Comparison of ENCODE assay signal across 8 cellular contexts in the genomic region with DNA sequence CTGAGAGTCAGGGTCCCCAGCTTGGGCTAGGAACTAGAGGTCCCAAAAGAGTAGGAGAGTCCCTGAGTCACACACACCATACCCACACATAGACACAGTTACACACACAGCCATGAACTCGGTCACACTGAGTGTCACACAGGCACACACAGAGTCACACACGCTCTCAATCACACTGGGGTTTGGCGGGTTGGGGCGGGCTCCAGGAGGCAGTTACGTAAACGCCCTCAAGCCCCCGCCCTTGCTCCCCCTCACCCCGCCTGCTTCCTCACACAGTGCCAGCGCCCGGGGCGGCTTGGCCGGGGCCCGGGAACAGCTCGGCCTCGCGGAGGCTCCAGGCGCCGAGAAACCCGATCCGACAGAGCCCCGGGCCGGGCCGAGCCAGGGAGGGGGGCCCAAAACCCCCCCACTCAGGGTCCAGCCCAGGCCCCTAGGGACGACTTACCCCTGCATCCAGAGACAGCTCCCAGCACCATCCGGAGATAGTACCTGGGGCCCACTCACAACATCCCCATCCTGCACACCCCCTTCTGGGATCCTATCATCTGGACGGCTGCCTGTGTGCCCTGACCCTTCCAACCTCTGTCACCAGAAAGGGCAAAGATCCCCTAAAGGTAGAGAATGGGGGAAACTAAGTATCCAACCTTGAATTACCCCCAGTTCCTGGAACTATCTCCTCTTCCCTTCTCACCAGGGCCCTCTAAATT. TPM values are rescaled to one million over a fixed set of nuclear protein-coding genes. Genes with fewer than 3 reads are reported as not detected.
DNase-seq lines count a peak whose midpoint lies in the region; ATAC-seq and TF ChIP-seq lines count a peak whose summit lies in the region.

No MANE protein-coding gene starts in this region.

- TF ChIP-seq CTCF in left lung (IDR thresholded peaks at IDR 0.05): no peak
- no peak for TF ChIP-seq CTCF in transverse colon (IDR thresholded peaks at IDR 0.05)
- TF ChIP-seq CTCF in foreskin fibroblast (IDR thresholded peaks at IDR 0.05; ENCODE audit: low read depth, low read length): no peak

- no peak for TF ChIP-seq EP300 in transverse colon (IDR thresholded peaks at IDR 0.05; ENCODE audit: low read depth)

- CTCF ChIA-PET in activated CD4-positive, alpha-beta T cell treated with anti-CD3 and anti-CD28 coated beads, Interleukin-2, amount 10 ng/mL, durations not matched to agents 7 days and 5 days (lab: Charles Lee): interaction anchor here (1.0 kb wide), 2 partner anchors 24 to 63 kb away, joined by 3 read pairs; no protein-coding TSS in a partner anchor

- WGBS in transverse colon (ENCODE audit: low coverage in 1 of 2), 2 donors: 9% methylated on average over 26 of the region's 26 CpGs; no CpG with 5 or more reads in 1 of the 2 donors

- POLR2A ChIA-PET in activated CD4-positive, alpha-beta T cell treated with anti-CD3 and anti-CD28 coated beads, Interleukin-2, amount 10 ng/mL, durations not matched to agents 7 days and 5 days (lab: Charles Lee): no interaction called here

- H3K9me3 Mint-ChIP-seq in activated CD4-positive, alpha-beta T cell treated with anti-CD3 and anti-CD28 coated beads, Interleukin-2, amount 10 ng/mL, durations not matched to agents 7 days and 5 days: no peaks in the 10 kb centered on the region

- H3K27ac ChIP-seq in left lung (no peak overlapping the region), transverse colon (peak overlapping the region in 3 of 4 donors; percentile 0 to 32 (median 10))

- peak overlapping the region; percentile 26 for H3K4me3 Mint-ChIP-seq in activated CD4-positive, alpha-beta T cell treated with anti-CD3 and anti-CD28 coated beads, Interleukin-2, amount 10 ng/mL, durations not matched to agents 7 days and 5 days

- no peak overlapping the region for H3K27ac Mint-ChIP-seq in activated CD4-positive, alpha-beta T cell treated with anti-CD3 and anti-CD28 coated beads, Interleukin-2, amount 10 ng/mL, durations not matched to agents 7 days and 5 days

- H3K36me3 ChIP-seq in left lung (no peaks in the 10 kb centered on the region), transverse colon (no peaks in the 10 kb centered on the region)

- peaks cover 31% of the 10 kb centered on the region for H3K4me1 Mint-ChIP-seq in activated CD4-positive, alpha-beta T cell treated with anti-CD3 and anti-CD28 coated beads, Interleukin-2, amount 10 ng/mL, durations not matched to agents 7 days and 5 days

- H3K4me3 ChIP-seq in left lung (no peak overlapping the region), transverse colon (no peak overlapping the region), foreskin fibroblast (ENCODE audit: low read depth in 1 of 2, low read length in 2 of 2) (no peak overlapping the region)

- in situ Hi-C loops in transverse colon (cut with MboI; ENCODE audit: low pct_ligation_motif_present in 1 of 4, low pct_unique_long_range_greater_than_20kb in 1 of 4, low sequenced_read_pairs in 3 of 4): loop anchor here in 1 of 4 donors (10.0 kb wide), 1 partner anchor 48 kb away; no protein-coding TSS in a partner anchor

- TF ChIP-seq POLR2A in transverse colon (IDR thresholded peaks at IDR 0.05): no peak

- H3K9me3 ChIP-seq in left lung (no peaks in the 10 kb centered on the region), transverse colon (no peaks in the 10 kb centered on the region)

- DNase-seq in activated CD4-positive, alpha-beta T cell treated with anti-CD3 and anti-CD28 coated beads, Interleukin-2, amount 10 ng/mL, durations not matched to agents 7 days and 5 days: no peak
- DNase-seq in activated CD4-positive, alpha-beta T cell treated with anti-CD3 and anti-CD28 coated beads, Interleukin-2, amount 50 U/mL, for 4 hours: no peak
- DNase-seq in cerebellum (ENCODE audit: low spot score): peak; percentile 66
- DNase-seq in left lung: no peak
- peak; percentile 56 for DNase-seq in transverse colon
- no peak for DNase-seq in NCI-H226
- no peak for DNase-seq in foreskin fibroblast

- peaks cover 67% of the 10 kb centered on the region for H3K27me3 Mint-ChIP-seq in activated CD4-positive, alpha-beta T cell treated with anti-CD3 and anti-CD28 coated beads, Interleukin-2, amount 10 ng/mL, durations not matched to agents 7 days and 5 days

- peaks cover 21 to 45% of the 10 kb centered on the region in 2 donors for H3K4me1 ChIP-seq in left lung
- H3K4me1 ChIP-seq in transverse colon: peaks cover 14 to 50% (median 33%) of the 10 kb centered on the region in 4 donors

- H3K27me3 ChIP-seq in left lung (peaks cover 47 to 68% of the 10 kb centered on the region in 2 donors), transverse colon (peaks cover 62% of the 10 kb centered on the region)

- no peaks in the 10 kb centered on the region for H3K36me3 Mint-ChIP-seq in activated CD4-positive, alpha-beta T cell treated with anti-CD3 and anti-CD28 coated beads, Interleukin-2, amount 10 ng/mL, durations not matched to agents 7 days and 5 days (ENCODE audit: low read depth)

- peak; percentile 44 for ATAC-seq in left lung
- ATAC-seq in HG02763 (IDR thresholded peaks at IDR 0.05; ENCODE audit: unreplicated experiment): no peak

- intact Hi-C loops in left lung (cut with DNase I) (loop anchor here in 1 of 2 donors (5.0 kb wide), 1 partner anchor 46 kb away; no protein-coding TSS in a partner anchor), transverse colon (cut with DNase I; ENCODE audit: low total_unique reads) (loop anchor here (2.0 to 10.0 kb wide), 2 partner anchors 44 to 258 kb away; no protein-coding TSS in a partner anchor)

RNA-seq across cellular contexts. Expression of a gene that starts 3.5 kb away (rescaled TPM):
- not detected for total RNA-seq in activated CD4-positive, alpha-beta T cell treated with anti-CD3 and anti-CD28 coated beads, Interleukin-2, amount 10 ng/mL, durations not matched to agents 7 days and 5 days
- total RNA-seq in cerebellum (18.6 TPM), left lung (under 1 TPM; 0.90 to 0.92 TPM), transverse colon (10 to 100 TPM in 1 of 4 donors, 1 to 10 TPM in 3; 5.2 to 59.1 (median 6.8) TPM)

RNA-seq across cellular contexts. Expression of a gene that starts 18.8 kb away (rescaled TPM):
- total RNA-seq in activated CD4-positive, alpha-beta T cell treated with anti-CD3 and anti-CD28 coated beads, Interleukin-2, amount 10 ng/mL, durations not matched to agents 7 days and 5 days: 10 to 100 TPM; 22.7 to 26.8 TPM
- 5.7 TPM for total RNA-seq in cerebellum
- 10 to 100 TPM; 18.6 to 21.9 TPM for total RNA-seq in left lung
- 10 to 100 TPM in 2 of 4 donors, 1 to 10 TPM in 2; 3.0 to 65.5 (median 22.1) TPM for total RNA-seq in transverse colon

RNA-seq across cellular contexts. Expression of a gene that starts 27.2 kb away (rescaled TPM):
- 100 to 1,000 TPM; 150 to 153 TPM for total RNA-seq in activated CD4-positive, alpha-beta T cell treated with anti-CD3 and anti-CD28 coated beads, Interleukin-2, amount 10 ng/mL, durations not matched to agents 7 days and 5 days
- total RNA-seq in cerebellum (57.4 TPM), left lung (10 to 100 TPM; 69.8 to 70.4 TPM), transverse colon (10 to 100 TPM; 41.6 to 78.9 (median 54.0) TPM)

RNA-seq across cellular contexts. Expression of a gene that starts 35.8 kb away (rescaled TPM):
- total RNA-seq in activated CD4-positive, alpha-beta T cell treated with anti-CD3 and anti-CD28 coated beads, Interleukin-2, amount 10 ng/mL, durations not matched to agents 7 days and 5 days: under 1 TPM; 0.46 to 0.69 TPM
- total RNA-seq in cerebellum: 0.45 TPM
- not detected for total RNA-seq in left lung
- total RNA-seq in transverse colon: not detected

RNA-seq across cellular contexts. Expression of a gene that starts 44.5 kb away (rescaled TPM):
- 10 to 100 TPM; 57.7 to 62.2 TPM for total RNA-seq in activated CD4-positive, alpha-beta T cell treated with anti-CD3 and anti-CD28 coated beads, Interleukin-2, amount 10 ng/mL, durations not matched to agents 7 days and 5 days
- 24.3 TPM for total RNA-seq in cerebellum
- total RNA-seq in left lung: 10 to 100 TPM; 50.5 to 72.1 TPM
- 100 to 1,000 TPM in 1 of 4 donors, 10 to 100 TPM in 3; 45.6 to 102 (median 62.6) TPM for total RNA-seq in transverse colon

Comparison
In these comparisons a context has a peak if more than half of its experiments do, and no peak if none do; other contexts are left out.
1. DNase-seq: peak in cerebellum (single experiment) and transverse colon (single experiment); none in activated CD4-positive, alpha-beta T cell treated with anti-CD3 and anti-CD28 coated beads, Interleukin-2, amount 10 ng/mL, durations not matched to agents 7 days and 5 days (single experiment), activated CD4-positive, alpha-beta T cell treated with anti-CD3 and anti-CD28 coated beads, Interleukin-2, amount 50 U/mL, for 4 hours (0 of 2), left lung (0 of 2), NCI-H226 (single experiment) and foreskin fibroblast (0 of 2).
2. H3K27ac ChIP-seq: peak in transverse colon (3 of 4); none in left lung (0 of 2).